15 cellular contexts compared by ENCODE assay signal in the genomic region with DNA sequence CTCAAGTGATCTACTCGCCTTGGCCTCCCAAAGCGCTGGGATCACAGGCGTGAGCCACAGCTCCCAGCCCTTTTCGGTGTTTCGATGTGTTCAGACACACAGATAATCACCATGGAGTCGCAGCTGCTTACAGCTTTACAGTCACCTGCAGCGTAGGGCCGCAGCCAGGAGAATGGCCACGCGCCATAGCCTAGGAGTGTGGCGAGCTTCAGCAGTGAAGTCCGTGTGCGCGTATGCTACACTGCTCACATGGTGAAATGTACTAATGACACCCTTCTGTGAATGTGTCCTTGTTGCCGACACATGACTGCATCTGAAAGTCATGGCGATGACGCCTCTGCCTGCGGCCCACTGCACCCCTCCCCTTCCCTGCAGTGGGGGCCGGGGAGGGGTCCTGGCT.
"Had no signal": no experiment of that assay in that cellular context is flagged by ENCODE, and none has a peak within 500 bp of the region (broad histone marks: within the 10 kb centered on the region; RNA-seq: fewer than 3 reads in every experiment).

No MANE protein-coding gene starts in this region.

- H3K27me3 ChIP-seq: breast epithelium, esophagus squamous epithelium, left lung had no signal

- DNase-seq: activated CD4-positive, alpha-beta memory T cell treated with anti-CD3 and anti-CD28 coated beads, Interleukin-2, amount 10 ng/mL, durations not matched to agents 7 days and 5 days; activated gamma-delta T cell treated with Interleukin-2 at 50 U/mL for 16 hours; activated naive CD8-positive, alpha-beta T cell treated with anti-CD3 and anti-CD28 coated beads for 36 hours; activated T-cell treated with anti-CD3 and anti-CD28 coated beads, Interleukin-2, amount 50 U/mL, for 48 hours; esophagus squamous epithelium; foreskin fibroblast; left lung; naive B cell; stimulated activated CD4-positive, alpha-beta T cell treated with anti-CD3 and anti-CD28 coated beads, Interleukin-1b, Interleukin-23, amount 100 ng/mL, for 48 hours; T-helper 1 cell had no signal

- H3K4me3 ChIP-seq: breast epithelium, esophagus squamous epithelium, left lung had no signal

- H3K9me3 ChIP-seq: breast epithelium, esophagus squamous epithelium, left lung had no signal

- FAIRE-seq: islet of Langerhans had no signal

- H3K4me1 ChIP-seq: breast epithelium, esophagus squamous epithelium, left lung, parathyroid adenoma had no signal

- ATAC-seq: left lung; stimulated activated memory B cell treated with anti-CD40 and anti-IgM and Interleukin-4, amounts not matched to agents 10 μg/mL and 1 μg/mL and 100 μg/mL, for 72 hours had no signal

- H3K36me3 ChIP-seq: breast epithelium had no signal

- H3K27ac ChIP-seq: breast epithelium, esophagus squamous epithelium, left lung, parathyroid adenoma, VCaP had no signal
